In the genomic region with DNA sequence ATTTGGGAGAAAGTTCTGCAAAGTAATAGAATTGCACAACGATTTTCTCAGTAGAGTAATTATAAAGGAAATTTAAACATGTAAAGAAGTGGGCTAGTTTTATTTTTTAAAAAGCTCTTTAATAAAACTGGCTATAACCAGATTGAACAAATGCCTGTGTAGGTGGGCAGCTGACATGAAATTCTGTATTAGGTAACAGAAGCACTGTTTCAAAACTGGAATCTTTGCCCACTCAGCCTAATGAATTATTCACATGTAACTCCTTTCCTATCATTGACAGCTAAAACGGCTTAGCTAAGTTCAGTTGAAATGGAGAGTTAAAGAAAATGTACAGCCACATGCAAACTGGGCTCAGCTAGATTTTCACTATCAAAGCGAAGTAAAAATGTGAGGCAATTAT, we compare ENCODE assay signal across 22 cellular contexts.
"Had no signal": no experiment of that assay in that cellular context is flagged by ENCODE, and none has a peak within 500 bp of the region (broad histone marks: within the 10 kb centered on the region; RNA-seq: fewer than 3 reads in every experiment).

No MANE protein-coding gene starts in this region.

- H3K9me3 ChIP-seq: esophagus muscularis mucosa, gastrocnemius medialis, heart left ventricle, left lung, lower lobe of right lung, mucosa of descending colon had no signal

- H3K4me1 ChIP-seq: esophagus muscularis mucosa, gastrocnemius medialis, heart left ventricle, left lung, lower lobe of right lung had no signal

- H3K36me3 ChIP-seq: esophagus muscularis mucosa, gastrocnemius medialis, heart left ventricle, left lung, lower lobe of right lung had no signal

- DNase-seq: dermis blood vessel endothelial cell; dorsolateral prefrontal cortex; effector CD4-positive, alpha-beta T cell; effector memory CD4-positive, alpha-beta T cell; foreskin melanocyte; gastrocnemius medialis; heart left ventricle; immature natural killer cell; islet precursor cell; kidney; kidney glomerular epithelial cell; left colon; left lung; left ventricle myocardium superior; lower lobe of right lung; mesenchymal stem cell; mucosa of descending colon had no signal

- H3K4me2 ChIP-seq: hepatocyte had no signal

- H3K27ac ChIP-seq: coronary artery, dorsolateral prefrontal cortex, esophagus muscularis mucosa, gastrocnemius medialis, heart left ventricle, hepatocyte, left lung, lower lobe of right lung had no signal

- H2AFZ ChIP-seq: hepatocyte had no signal

- H3K27me3 ChIP-seq: esophagus muscularis mucosa, gastrocnemius medialis, heart left ventricle, hepatocyte, left lung had no signal

- FAIRE-seq: colon, endothelial cell of umbilical vein, kidney had no signal

- H3K4me3 ChIP-seq: coronary artery, dorsolateral prefrontal cortex, esophagus muscularis mucosa, gastrocnemius medialis, heart left ventricle, hepatocyte, left lung, lower lobe of right lung, mucosa of descending colon had no signal

- ATAC-seq: gastrocnemius medialis, heart left ventricle, left colon, left lung, left ventricle myocardium superior, lower lobe of right lung, mucosa of descending colon had no signal
